Comparison of ENCODE assay signal across 8 cellular contexts in the genomic region with DNA sequence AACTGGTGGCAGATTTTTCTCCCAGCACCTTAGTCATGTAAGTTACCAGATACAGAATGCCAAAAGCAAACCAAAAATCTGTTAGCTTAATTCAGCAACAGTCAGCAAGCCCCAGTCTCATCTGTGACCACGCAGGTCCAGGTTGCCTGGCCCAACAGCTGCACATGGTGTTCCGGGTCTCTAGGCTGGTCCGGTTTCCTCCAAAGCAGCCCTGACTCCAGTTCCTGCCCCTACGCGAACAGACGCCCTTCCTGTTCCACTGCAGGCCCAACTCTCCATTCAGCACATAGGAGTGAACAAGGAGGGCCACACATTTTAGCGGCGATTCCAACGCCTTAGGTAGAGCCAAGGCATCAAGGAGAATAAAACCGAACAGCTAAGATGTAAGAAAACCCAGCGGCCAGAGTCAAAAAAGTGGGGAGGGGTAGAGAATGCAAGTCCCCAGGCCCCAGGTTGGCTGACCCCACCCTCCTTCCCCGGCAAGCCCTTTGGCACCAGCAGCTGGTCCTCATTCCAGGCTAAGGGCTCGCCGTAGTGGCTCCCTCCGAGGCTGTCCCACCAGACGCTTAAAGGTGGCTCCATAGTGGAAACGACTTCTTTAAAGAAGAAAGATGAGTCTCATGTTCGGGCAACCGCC. TPM values are rescaled to one million over a fixed set of nuclear protein-coding genes. Genes with fewer than 3 reads are reported as not detected.
DNase-seq lines count a peak whose midpoint lies in the region; ATAC-seq, FAIRE-seq and TF ChIP-seq lines count a peak whose summit lies in the region.

No MANE protein-coding gene starts in this region.

- no peak for TF ChIP-seq RAD21 in H1 (IDR thresholded peaks at IDR 0.05 in 1 of 2, conservative IDR thresholded peaks at IDR 0.05 in 1 of 2; ENCODE audit: low read depth in 2 of 2, low read length in 2 of 2)

- peak overlapping the region; percentile 10 for H3K14ac ChIP-seq in H1 (ENCODE audit: insufficient read length)

- no peak for TF ChIP-seq CTCF in CD8-positive, alpha-beta T cell (IDR thresholded peaks at IDR 0.05)
- no peak for TF ChIP-seq CTCF in OCI-LY7 (conservative IDR thresholded peaks at IDR 0.05; ENCODE audit: low read length)
- no peak for TF ChIP-seq CTCF in H1 (IDR thresholded peaks at IDR 0.05; ENCODE audit: control extremely low read depth in 1 of 3, insufficient read depth in 1 of 3, low read depth in 1 of 3, low read length in 3 of 3)
- TF ChIP-seq CTCF in neural crest cell (conservative IDR thresholded peaks at IDR 0.05): no peak

- H3K23me2 ChIP-seq in H1 (ENCODE audit: low read depth, low read length): peaks cover 17% of the 10 kb centered on the region

- POLR2A ChIA-PET in CD8-positive, alpha-beta T cell (lab: Charles Lee): no interaction called here
- POLR2A ChIA-PET in OCI-LY7 (lab: Charles Lee): interaction anchor here (0.6 kb wide), 1 partner anchor 189 kb away, joined by 3 read pairs; no protein-coding TSS in a partner anchor
- POLR2A ChIA-PET in H1 (lab: Charles Lee; ENCODE audit: partially characterized antibody): interaction anchor here (0.6 to 10.2 kb wide), 7 partner anchors 8 to 132 kb away, joined by 3 to 104 read pairs (median 4); no protein-coding TSS in a partner anchor

- H3K4me3 ChIP-seq in CD8-positive, alpha-beta T cell (ENCODE audit: low read depth, low read length): peak overlapping the region; percentile 71
- H3K4me3 ChIP-seq in OCI-LY7 (ENCODE audit: low read depth, low read length, poor library complexity, severe bottlenecking) (peak overlapping the region; percentile 98), H1 (ENCODE audit: extremely low read depth in 1 of 4, insufficient read depth in 2 of 4, low read depth in 3 of 4, low read length in 4 of 4) (peak overlapping the region; percentile 67 to 91 (median 78))

- H4K5ac ChIP-seq in H1 (ENCODE audit: insufficient read length, low read depth, low read length): no peak overlapping the region

- no peaks in the 10 kb centered on the region for H4K20me1 ChIP-seq in OCI-LY7 (ENCODE audit: insufficient read depth, low read length)
- H4K20me1 ChIP-seq in H1 (replicated peaks in 1 of 2; ENCODE audit: control insufficient read depth in 1 of 2, insufficient read depth in 2 of 2, low read length in 2 of 2): peaks cover 9 to 27% of the 10 kb centered on the region in 2 experiments

- no peak overlapping the region for H2BK5ac ChIP-seq in H1 (ENCODE audit: low read depth, low read length)

- TSS peak; percentile 55 for BruUV-seq in OCI-LY7 (replicated peaks; lab: Mats Ljungman, UMichigan)

- H3K4ac ChIP-seq in H1 (replicated peaks; ENCODE audit: insufficient read length, low read depth, low read length): no peak overlapping the region

- H3K4me2 ChIP-seq in OCI-LY7 (ENCODE audit: low read length): peak overlapping the region; percentile 93
- peak overlapping the region; percentile 67 to 95 for H3K4me2 ChIP-seq in H1 (ENCODE audit: insufficient read depth in 1 of 2, low read depth in 2 of 2, low read length in 2 of 2)

- no peaks in the 10 kb centered on the region for H3K27me3 ChIP-seq in CD8-positive, alpha-beta T cell (ENCODE audit: insufficient read depth, low read length)
- peaks cover 0 to 9% (median 5%) of the 10 kb centered on the region in 4 experiments; a peak in 4 of 7 replicates for H3K27me3 ChIP-seq in H1 (replicated peaks in 1 of 4; ENCODE audit: control insufficient read depth in 3 of 4, extremely low read depth in 1 of 4, insufficient read depth in 3 of 4, low read length in 3 of 4)

- no peak for ATAC-seq in CD8-positive, alpha-beta T cell
- ATAC-seq in GM21526 (IDR thresholded peaks at IDR 0.05; ENCODE audit: low FRiP score, unreplicated experiment): no peak

- H2AFZ ChIP-seq in OCI-LY7 (ENCODE audit: low read length) (no peak overlapping the region), H1 (ENCODE audit: low read length) (no peak overlapping the region)

- no peak overlapping the region for H3K23ac ChIP-seq in H1 (ENCODE audit: insufficient read length)

- peaks cover 3% of the 10 kb centered on the region for H3K36me3 ChIP-seq in CD8-positive, alpha-beta T cell (ENCODE audit: insufficient read depth, low read length)
- peaks cover 17% of the 10 kb centered on the region; the same call in 1 of the 2 replicates for H3K36me3 ChIP-seq in OCI-LY7 (ENCODE audit: insufficient read depth, low read length)
- H3K36me3 ChIP-seq in H1 (ENCODE audit: control insufficient read depth in 2 of 4, insufficient read depth in 4 of 4, low read length in 3 of 4): no peaks in the 10 kb centered on the region; a peak in 1 of 8 replicates

- peaks cover 21% of the 10 kb centered on the region for H3K4me1 ChIP-seq in CD8-positive, alpha-beta T cell (ENCODE audit: insufficient read depth, low read length)
- H3K4me1 ChIP-seq in OCI-LY7 (ENCODE audit: insufficient read depth, low read length, poor library complexity, severe bottlenecking): peaks cover 18% of the 10 kb centered on the region
- peaks cover 2 to 15% (median 11%) of the 10 kb centered on the region in 4 experiments for H3K4me1 ChIP-seq in H1 (replicated peaks in 1 of 4; ENCODE audit: control insufficient read depth in 3 of 4, insufficient read depth in 4 of 4, low read length in 3 of 4)

- H3K27ac ChIP-seq in CD8-positive, alpha-beta T cell (ENCODE audit: low read depth, low read length): no peak overlapping the region
- H3K27ac ChIP-seq in OCI-LY7 (ENCODE audit: low read depth, low read length, poor library complexity, severe bottlenecking) (no peak overlapping the region), H1 (ENCODE audit: low read depth, low read length) (no peak overlapping the region)

- no peak overlapping the region for H3K56ac ChIP-seq in H1 (replicated peaks; ENCODE audit: insufficient read length, low read depth, low read length)

- no peak for FAIRE-seq in H1 (lab: Jason Lieb, UNC)

- no peak overlapping the region for H2BK120ac ChIP-seq in H1 (replicated peaks; ENCODE audit: low read depth, low read length)

- no peak for TF ChIP-seq EP300 in H1 (IDR thresholded peaks at IDR 0.05; ENCODE audit: borderline replicate concordance in 1 of 2, low read depth in 2 of 2, low read length in 2 of 2)

- H3K79me2 ChIP-seq in OCI-LY7 (ENCODE audit: insufficient read depth, low read depth, low read length) (peaks cover 12% of the 10 kb centered on the region), H1 (ENCODE audit: control insufficient read depth in 1 of 2, insufficient read depth in 2 of 2, low read length in 2 of 2) (peaks cover 14 to 48% of the 10 kb centered on the region in 2 experiments)

- no peak overlapping the region for H2AK5ac ChIP-seq in H1 (ENCODE audit: low read depth, low read length)

- H2BK15ac ChIP-seq in H1 (ENCODE audit: low read length): no peak overlapping the region

- H3K9me2 ChIP-seq in OCI-LY7 (ENCODE audit: insufficient read depth, low read length): no peaks in the 10 kb centered on the region

- peak overlapping the region; percentile 81 for H3K4me3 Mint-ChIP-seq in CD8-positive, alpha-beta T cell
- H3K4me3 Mint-ChIP-seq in neural crest cell: peak overlapping the region; percentile 96

- no peaks in the 10 kb centered on the region for H3K9me3 Mint-ChIP-seq in CD8-positive, alpha-beta T cell
- H3K9me3 Mint-ChIP-seq in neural crest cell: no peaks in the 10 kb centered on the region

- no peaks in the 10 kb centered on the region for H3K27me3 Mint-ChIP-seq in CD8-positive, alpha-beta T cell (ENCODE audit: low read depth)
- H3K27me3 Mint-ChIP-seq in neural crest cell (ENCODE audit: low read depth): no peaks in the 10 kb centered on the region

- no peak overlapping the region for H3K18ac ChIP-seq in H1 (ENCODE audit: extremely low read depth, low read length)

- CTCF ChIA-PET in CD8-positive, alpha-beta T cell (lab: Charles Lee): no interaction called here
- CTCF ChIA-PET in OCI-LY7 (lab: Charles Lee; ENCODE audit: unreplicated experiment): no interaction called here
- CTCF ChIA-PET in H1 (lab: Charles Lee; ENCODE audit: partially characterized antibody): interaction anchor here (0.5 to 1.3 kb wide), 2 partner anchors 8 to 405 kb away, joined by 3 to 4 read pairs; partner anchors contain the start of gene MTERF4

- H3K36me3 Mint-ChIP-seq in CD8-positive, alpha-beta T cell: no peaks in the 10 kb centered on the region
- no peaks in the 10 kb centered on the region for H3K36me3 Mint-ChIP-seq in neural crest cell (ENCODE audit: low read depth)

- no peak for DNase-seq in CD8-positive, alpha-beta T cell
- DNase-seq in OCI-LY7 (ENCODE audit: low spot score): no peak
- no peak for DNase-seq in H1 (ENCODE audit: low read depth in 1 of 2, low spot score in 2 of 2)
- DNase-seq in neural crest cell (ENCODE audit: low read depth, low spot score): no peak
- DNase-seq in SIG-M5 (lab: John Stamatoyannopoulos, UW): no peak
- no peak for DNase-seq in NCI-H146 treated with DMSO at 0.1 percent for 48 hours (lab: John Stamatoyannopoulos, UW; ENCODE audit: unreplicated experiment)
- no peak for DNase-seq in NCI-H1105 treated with DMSO at 0.1 percent for 48 hours (lab: John Stamatoyannopoulos, UW)

- peaks cover 24% of the 10 kb centered on the region for H3K4me1 Mint-ChIP-seq in CD8-positive, alpha-beta T cell (ENCODE audit: low read depth)
- H3K4me1 Mint-ChIP-seq in neural crest cell: peaks cover 14% of the 10 kb centered on the region

- TF ChIP-seq POLR2A in H1 (IDR thresholded peaks at IDR 0.05; ENCODE audit: control extremely low read depth in 1 of 2, low read depth in 2 of 2, low read length in 2 of 2): no peak

- 55% methylated on average over 19 of the region's 19 CpGs; no CpG with 5 or more reads in 1 of the 2 experiments for WGBS in H1 (ENCODE audit: extremely low coverage in 1 of 2, insufficient coverage in 1 of 2, insufficient read length in 1 of 2, insufficient replicate concordance in 2 of 2, low coverage in 1 of 2, low lambda C conversion rate in 2 of 2, missing lambda C conversion rate in 1 of 2), 2 experiments

- peaks cover 18% of the 10 kb centered on the region for H3K79me1 ChIP-seq in H1 (ENCODE audit: low read depth, low read length)

- H3K9me3 ChIP-seq in CD8-positive, alpha-beta T cell (ENCODE audit: low read length): no peaks in the 10 kb centered on the region
- H3K9me3 ChIP-seq in OCI-LY7 (ENCODE audit: low read length) (no peaks in the 10 kb centered on the region), H1 (ENCODE audit: insufficient read depth in 2 of 2, low read depth in 1 of 2, low read length in 1 of 2) (no peaks in the 10 kb centered on the region)

- intact Hi-C loops in CD8-positive, alpha-beta T cell (cut with DNase I, micrococcal nuclease): loop anchor here (5.0 to 10.0 kb wide), 5 partner anchors 130 to 1482 kb away; partner anchors contain the start of genes ATG4B (in 1 of the 2), NDUFA10 (in 1 of the 2), PPP1R7 (in 1 of the 2) and RNPEPL1 (in 1 of the 2)
- intact Hi-C loops in OCI-LY7 (cut with micrococcal nuclease; ENCODE audit: unreplicated experiment): no loop called here

- no peak overlapping the region for H2BK20ac ChIP-seq in H1 (ENCODE audit: low read length)

- peak overlapping the region; percentile 73 for H3K27ac Mint-ChIP-seq in CD8-positive, alpha-beta T cell
- H3K27ac Mint-ChIP-seq in neural crest cell (ENCODE audit: unreplicated experiment): peak overlapping the region; percentile 50

- H4K91ac ChIP-seq in H1 (replicated peaks; ENCODE audit: insufficient read length, low read length): no peak overlapping the region

- H4K8ac ChIP-seq in H1 (ENCODE audit: extremely low read depth, insufficient read depth, low read length): no peak overlapping the region; the same call in 1 of the 2 replicates

- H3K9ac ChIP-seq in H1 (replicated peaks in 1 of 4; ENCODE audit: extremely low read depth in 1 of 4, low read depth in 3 of 4, low read length in 3 of 4): peak overlapping the region in 1 of 4 experiments; percentile 53; a peak in 2 of 7 replicates

- no peak overlapping the region for H2BK12ac ChIP-seq in H1 (ENCODE audit: low read depth, low read length)

RNA-seq across cellular contexts. Expression of gene STK25, which starts 1.5 kb away (rescaled TPM):
- 10 to 100 TPM; 58.7 to 66.4 TPM for total RNA-seq in CD8-positive, alpha-beta T cell
- 167 and 201 TPM in 2 replicates for total RNA-seq in OCI-LY7 (2014; rRNA removed; shearing (Covaris generic))
- total RNA-seq in OCI-LY7 (2022) (120 and 135 TPM in 2 replicates), neural crest cell (215 and 223 TPM in 2 replicates)
- total RNA-seq in H1 (2021; fragmentation: NEBNext Ultra II Directional; extraction: Animal tissue kit (Norgen Biotek cat#: 25700)): 159 and 162 TPM in 2 replicates
- polyA plus RNA-seq in H1 (2011; rRNA removed): 546 and 743 TPM in 2 replicates
- 422 TPM for polyA plus RNA-seq in H1 (2011; cell fraction: cytosol; rRNA removed)
- polyA plus RNA-seq in H1 (2011; cell fraction: nucleus; rRNA removed): 1,385 TPM
- 179 to 242 TPM (median 225 TPM) in 4 replicates for polyA plus RNA-seq in H1 (2012, experiment 1 of 2)
- polyA plus RNA-seq in H1 (2012, experiment 2 of 2): 236 TPM
- polyA plus RNA-seq in H1 (2013, experiment 1 of 2): 117 TPM
- 108 TPM for polyA plus RNA-seq in H1 (2013, experiment 2 of 2)
- polyA minus RNA-seq in H1 (2011; rRNA and poly(A)+ RNA removed): 256 and 338 TPM in 2 replicates
- polyA minus RNA-seq in H1 (2011; cell fraction: cytosol; rRNA and poly(A)+ RNA removed): 108 TPM
- polyA minus RNA-seq in H1 (2011; cell fraction: nucleus; rRNA and poly(A)+ RNA removed): 190 TPM

RNA-seq across cellular contexts. Expression of gene BOK, which starts 51.6 kb away (rescaled TPM):
- not detected for total RNA-seq in CD8-positive, alpha-beta T cell
- total RNA-seq in OCI-LY7 (2014; rRNA removed; shearing (Covaris generic)): not detected in 2 replicates
- total RNA-seq in OCI-LY7 (2022) (not detected in 2 replicates), neural crest cell (6.9 and 8.7 TPM in 2 replicates)
- 33.7 and 34.7 TPM in 2 replicates for total RNA-seq in H1 (2021; fragmentation: NEBNext Ultra II Directional; extraction: Animal tissue kit (Norgen Biotek cat#: 25700))
- polyA plus RNA-seq in H1 (2011; rRNA removed): 37.6 and 47.9 TPM in 2 replicates
- 33.5 TPM for polyA plus RNA-seq in H1 (2011; cell fraction: cytosol; rRNA removed)
- polyA plus RNA-seq in H1 (2011; cell fraction: nucleus; rRNA removed): 50.2 TPM
- 18.3 to 27.4 TPM (median 25.2 TPM) in 4 replicates for polyA plus RNA-seq in H1 (2012, experiment 1 of 2)
- polyA plus RNA-seq in H1 (2012, experiment 2 of 2): 30.5 TPM
- 25.1 TPM for polyA plus RNA-seq in H1 (2013, experiment 1 of 2)
- polyA plus RNA-seq in H1 (2013, experiment 2 of 2): 24.1 TPM
- polyA minus RNA-seq in H1 (2011; rRNA and poly(A)+ RNA removed): 14.2 and 14.4 TPM in 2 replicates
- polyA minus RNA-seq in H1 (2011; cell fraction: cytosol; rRNA and poly(A)+ RNA removed): 13.2 TPM
- 12.3 TPM for polyA minus RNA-seq in H1 (2011; cell fraction: nucleus; rRNA and poly(A)+ RNA removed)
